ENCODE assay signal across 16 cellular contexts in the genomic region with DNA sequence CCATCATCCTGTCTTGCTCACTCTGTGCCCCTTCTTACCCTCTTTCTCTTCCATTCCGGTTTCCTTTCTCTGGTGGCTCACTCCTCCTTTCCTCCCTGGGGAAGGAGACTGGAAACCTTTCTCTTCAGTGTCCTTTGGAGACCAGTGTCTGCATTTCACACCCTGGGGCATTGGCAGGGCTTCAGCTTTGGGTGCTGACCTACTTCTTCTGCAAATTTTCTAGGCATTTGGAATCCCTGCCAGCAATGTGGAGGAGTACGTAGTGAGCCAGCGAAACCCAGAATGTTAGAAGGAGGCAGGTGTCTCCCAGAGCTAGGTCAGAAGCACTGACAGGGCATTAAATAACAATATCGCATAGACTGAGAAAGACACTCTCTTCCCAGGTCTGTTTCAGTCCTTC.
DNase-seq lines count a peak whose midpoint lies in the region; ATAC-seq and TF ChIP-seq lines count a peak whose summit lies in the region.
"Had no signal": no experiment of that assay in that cellular context is flagged by ENCODE, and none has a peak within 500 bp of the region (broad histone marks: within the 10 kb centered on the region; RNA-seq: fewer than 3 reads in every experiment).

No MANE protein-coding gene starts in this region.

- no peak for TF ChIP-seq POLR2A in thyroid gland (IDR thresholded peaks at IDR 0.05)

- no peak overlapping the region for H3K4me3 ChIP-seq in thyroid gland (replicated peaks in 1 of 3)
- H3K4me3 ChIP-seq: BLaER1, K562 had no signal

- DNase-seq in NCI-H226 (peak; percentile 59), nephron progenitor cell (no peak), occipital lobe (lab: John Stamatoyannopoulos, UW) (peak; percentile 5), thyroid gland (peak; percentile 59 to 65), NCI-H2196 (lab: John Stamatoyannopoulos, UW; ENCODE audit: unreplicated experiment) (no peak)
- no peak for DNase-seq in activated CD8-positive, alpha-beta memory T cell treated with anti-CD3 and anti-CD28 coated beads, Interleukin-2, amount 50 U/mL, for 48 hours
- DNase-seq: 8988T; CD4-positive, alpha-beta memory T cell; DND-41; EL; H9; IMR-90 had no signal

- no peak for ATAC-seq in GM21786 (IDR thresholded peaks at IDR 0.05; ENCODE audit: unreplicated experiment)
- ATAC-seq: K562 had no signal

- H3K4me3 Mint-ChIP-seq in nephron progenitor cell = no peak overlapping the region
- H3K4me3 Mint-ChIP-seq: CD14-positive monocyte; CD4-positive, alpha-beta memory T cell; H9 had no signal

- 56 to 66% methylated on average over 4 of the region's 4 CpGs for WGBS in thyroid gland, 2 donors

- H3K27me3 Mint-ChIP-seq in nephron progenitor cell (ENCODE audit: low read depth, poor library complexity) = peaks cover 14% of the 10 kb centered on the region

- peak overlapping the region; percentile 47 for H3K27ac Mint-ChIP-seq in nephron progenitor cell
- H3K27ac Mint-ChIP-seq: CD14-positive monocyte; CD4-positive, alpha-beta memory T cell; H9 had no signal

- H3K27ac ChIP-seq in thyroid gland = no peak overlapping the region
- H3K27ac ChIP-seq: BLaER1 had no signal

- TF ChIP-seq CTCF in nephron progenitor cell (IDR thresholded peaks at IDR 0.05) (no peak), thyroid gland (IDR thresholded peaks at IDR 0.05) (no peak)

- H3K4me1 ChIP-seq in thyroid gland = peaks cover 0 to 4% of the 10 kb centered on the region in 2 donors

- intact Hi-C loops in thyroid gland (cut with DNase I) = no loop called here

- H3K9me3 Mint-ChIP-seq in nephron progenitor cell = peaks cover 20% of the 10 kb centered on the region

- H3K27me3 ChIP-seq in thyroid gland = no peaks in the 10 kb centered on the region
- H3K27me3 ChIP-seq: BLaER1 had no signal

- no peaks in the 10 kb centered on the region for H3K9me3 ChIP-seq in thyroid gland

- H3K4me1 Mint-ChIP-seq in nephron progenitor cell = peaks cover 10% of the 10 kb centered on the region
- H3K4me1 Mint-ChIP-seq: CD14-positive monocyte; CD4-positive, alpha-beta memory T cell; H9 had no signal

- H3K36me3 Mint-ChIP-seq in nephron progenitor cell (ENCODE audit: low read depth) = no peaks in the 10 kb centered on the region
- H3K36me3 Mint-ChIP-seq: CD14-positive monocyte; CD4-positive, alpha-beta memory T cell had no signal

- H3K36me3 ChIP-seq in thyroid gland = no peaks in the 10 kb centered on the region
- H3K36me3 ChIP-seq: BLaER1 had no signal

Comparison
In these comparisons a context has a peak if more than half of its experiments do, and no peak if none do; other contexts are left out.
1. DNase-seq: peak in NCI-H226 (single experiment), occipital lobe (single experiment) and thyroid gland (2 of 2); none in nephron progenitor cell (single experiment), NCI-H2196 (single experiment) and activated CD8-positive, alpha-beta memory T cell treated with anti-CD3 and anti-CD28 coated beads, Interleukin-2, amount 50 U/mL, for 48 hours (single experiment).